8 cellular contexts compared by ENCODE assay signal in the genomic region with DNA sequence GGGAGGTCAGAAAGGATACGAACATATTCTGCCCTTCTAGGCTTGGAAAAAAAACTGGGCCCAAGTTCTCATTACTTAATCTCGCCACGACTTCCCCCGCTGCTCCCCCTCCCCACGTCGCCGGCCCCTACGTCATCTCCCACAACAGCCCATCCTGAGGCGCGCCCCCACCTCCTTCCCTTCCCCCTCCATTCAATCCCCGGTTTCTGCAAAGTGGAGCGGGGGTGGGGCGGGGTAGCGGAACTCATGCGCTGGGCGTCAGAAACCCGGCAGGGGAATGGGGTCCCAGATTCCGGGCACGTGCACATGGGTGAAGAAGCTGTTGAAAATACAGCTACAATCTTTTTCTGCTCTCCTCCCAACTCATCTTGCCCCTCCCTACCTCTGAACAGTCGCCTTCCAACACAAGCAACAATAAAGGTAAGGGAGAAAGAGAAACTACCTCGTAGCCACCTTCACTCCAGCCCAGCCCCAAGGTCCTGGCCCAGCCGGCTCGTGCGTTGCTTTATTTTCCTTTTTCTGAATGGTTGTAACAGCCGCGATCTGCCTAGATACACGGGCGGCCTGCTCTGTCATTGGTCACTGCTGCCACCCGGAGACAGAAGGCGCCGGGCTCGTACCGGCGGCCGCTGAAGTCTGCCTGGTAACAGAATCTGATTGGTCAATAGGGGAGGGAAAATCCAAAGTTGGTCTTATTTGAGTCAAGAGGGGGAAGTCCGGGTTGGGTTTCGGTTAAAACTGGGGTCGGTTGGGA. TPM values are rescaled to one million over a fixed set of nuclear protein-coding genes. Genes with fewer than 3 reads are reported as not detected.
DNase-seq lines count a peak whose midpoint lies in the region; ATAC-seq and TF ChIP-seq lines count a peak whose summit lies in the region.

A gene (minus strand): TSS at position 484 of the 754 bp plus-strand sequence. CDS start 932 bp downstream, outside the sequence.

- H3K4me1 Mint-ChIP-seq in WTC11: peaks cover 20% of the 10 kb centered on the region

- H3K27me3 Mint-ChIP-seq in WTC11 (ENCODE audit: low read depth): no peaks in the 10 kb centered on the region; the same call in 1 of the 2 replicates

- peaks cover 8% of the 10 kb centered on the region for H3K9me3 Mint-ChIP-seq in WTC11

- peak; percentile 94 for DNase-seq in AG04450 (ENCODE audit: low read depth, low spot score)
- peak; percentile 95 for DNase-seq in NCI-H226
- peak; percentile 94 for DNase-seq in WTC11 (ENCODE audit: low spot score)
- peak; percentile 98 to 99 for DNase-seq in cardiac fibroblast (ENCODE audit: low read depth in 2 of 2)
- peak; percentile 97 for DNase-seq in iPS-NIHi7 (ENCODE audit: extremely low spot score)
- DNase-seq in smooth muscle cell (lab: John Stamatoyannopoulos, UW; ENCODE audit: unreplicated experiment): peak; percentile 77

- CTCF ChIA-PET in AG04450 (lab: Charles Lee) (interaction anchor here (0.9 kb wide), 1 partner anchor 65 kb away, joined by 3 read pairs; a partner anchor contains a TSS), WTC11 (lab: Charles Lee) (no interaction called here)

- H3F3A ChIP-seq in smooth muscle cell (ENCODE audit: low read depth): peaks cover 2% of the 10 kb centered on the region

- POLR2A ChIA-PET in AG04450 (lab: Yijun Ruan, JAX): no interaction called here
- POLR2A ChIA-PET in WTC11 (lab: Charles Lee): interaction anchor here (1.6 kb wide), 1 partner anchor 52 kb away, joined by 3 read pairs; no protein-coding TSS in a partner anchor

- H3K9me3 ChIP-seq in AG04450 (ENCODE audit: control insufficient read depth, insufficient read depth, low read length) (peaks cover 10% of the 10 kb centered on the region), smooth muscle cell (replicated peaks; ENCODE audit: low read depth) (no peaks in the 10 kb centered on the region)

- no peak for TF ChIP-seq CTCF in AG04450 (IDR thresholded peaks at IDR 0.05; ENCODE audit: low read depth, low read length)
- TF ChIP-seq CTCF in WTC11 (IDR thresholded peaks at IDR 0.05): no peak
- TF ChIP-seq CTCF in cardiac fibroblast (IDR thresholded peaks at IDR 0.05; ENCODE audit: low read depth, low read length): no peak
- TF ChIP-seq CTCF in smooth muscle cell (IDR thresholded peaks at IDR 0.05; ENCODE audit: borderline replicate concordance, insufficient read depth, poor library complexity, severe bottlenecking): no peak

- ATAC-seq in GM18909 (IDR thresholded peaks at IDR 0.05; ENCODE audit: poor library complexity, unreplicated experiment) (peak; percentile 96), HG03175 (IDR thresholded peaks at IDR 0.05; ENCODE audit: unreplicated experiment) (peak; percentile 95), WTC11 (peak; percentile 93)

- no peaks in the 10 kb centered on the region for H3K79me2 ChIP-seq in smooth muscle cell (ENCODE audit: low read depth)

- peaks cover 13% of the 10 kb centered on the region for H3K4me1 ChIP-seq in smooth muscle cell (ENCODE audit: low read depth)

- H3K4me2 ChIP-seq in smooth muscle cell: peak within 1 kb of the TSS; percentile 89

- H3K36me3 ChIP-seq in smooth muscle cell (ENCODE audit: low read depth): no peaks in the 10 kb centered on the region

- H3K9ac ChIP-seq in smooth muscle cell (ENCODE audit: low read depth): peak within 1 kb of the TSS; percentile 96

- H3K27ac ChIP-seq in AG04450 (ENCODE audit: low read depth, low read length) (peak within 1 kb of the TSS; percentile 96), smooth muscle cell (ENCODE audit: low read depth) (peak within 1 kb of the TSS; percentile 97)

- peak within 1 kb of the TSS; percentile 94 for H2AFZ ChIP-seq in smooth muscle cell (ENCODE audit: low read depth)

- H3K4me3 ChIP-seq in AG04450 (ENCODE audit: low read depth, low read length): peak within 1 kb of the TSS; percentile 86
- peak within 1 kb of the TSS; percentile 70 to 78 for H3K4me3 ChIP-seq in cardiac fibroblast (replicated peaks in 1 of 2; ENCODE audit: low read depth in 2 of 2, low read length in 2 of 2)
- peak within 1 kb of the TSS; percentile 82 for H3K4me3 ChIP-seq in smooth muscle cell

- H3K36me3 Mint-ChIP-seq in WTC11: peaks cover 40% of the 10 kb centered on the region

- WGBS in smooth muscle cell (ENCODE audit: low lambda C conversion rate): under 1% methylated on average over 30 of the region's 38 CpGs

- H3K4me3 Mint-ChIP-seq in WTC11: peak within 1 kb of the TSS; percentile 83

- no peaks in the 10 kb centered on the region for H4K20me1 ChIP-seq in smooth muscle cell (ENCODE audit: low read depth)

- peak within 1 kb of the TSS; percentile 100 for H3K27ac Mint-ChIP-seq in WTC11

- H3K27me3 ChIP-seq in AG04450 (ENCODE audit: control insufficient read depth, insufficient read depth, low read length): no peaks in the 10 kb centered on the region
- no peaks in the 10 kb centered on the region for H3K27me3 ChIP-seq in smooth muscle cell (ENCODE audit: low read depth)

TF ChIP-seq in WTC11, 78 proteins besides CTCF, POLR2A, EP300 and RAD21 (continues in another document):
- TF ChIP-seq NR3C1 (CRISPR knock-in tag; conservative IDR thresholded peaks at IDR 0.05; ENCODE audit: low read depth): no peak
- no peak for TF ChIP-seq ZNF423 (CRISPR knock-in tag; IDR thresholded peaks at IDR 0.05)
- TF ChIP-seq, protein P1, sequence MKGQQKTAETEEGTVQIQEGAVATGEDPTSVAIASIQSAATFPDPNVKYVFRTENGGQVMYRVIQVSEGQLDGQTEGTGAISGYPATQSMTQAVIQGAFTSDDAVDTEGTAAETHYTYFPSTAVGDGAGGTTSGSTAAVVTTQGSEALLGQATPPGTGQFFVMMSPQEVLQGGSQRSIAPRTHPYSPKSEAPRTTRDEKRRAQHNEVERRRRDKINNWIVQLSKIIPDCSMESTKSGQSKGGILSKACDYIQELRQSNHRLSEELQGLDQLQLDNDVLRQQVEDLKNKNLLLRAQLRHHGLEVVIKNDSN (CRISPR knock-in tag; IDR thresholded peaks at IDR 0.05): peak; percentile 43; the same call in 1 of the 2 replicates
- TF ChIP-seq, protein P2, sequence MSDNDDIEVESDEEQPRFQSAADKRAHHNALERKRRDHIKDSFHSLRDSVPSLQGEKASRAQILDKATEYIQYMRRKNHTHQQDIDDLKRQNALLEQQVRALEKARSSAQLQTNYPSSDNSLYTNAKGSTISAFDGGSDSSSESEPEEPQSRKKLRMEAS (CRISPR knock-in tag; IDR thresholded peaks at IDR 0.05): peak; percentile 88
- 0 out of 2 replicates have a peak, but pooled peaks have one; percentile 3 for TF ChIP-seq HMGA2 (CRISPR knock-in tag; IDR thresholded peaks at IDR 0.05)
- TF ChIP-seq SP1 (CRISPR knock-in tag; conservative IDR thresholded peaks at IDR 0.05): peak; percentile 75
- TF ChIP-seq CBFB (CRISPR knock-in tag; IDR thresholded peaks at IDR 0.05; ENCODE audit: low read depth): peak; percentile 58; the same call in 1 of the 2 replicates
- TF ChIP-seq, protein P3, sequence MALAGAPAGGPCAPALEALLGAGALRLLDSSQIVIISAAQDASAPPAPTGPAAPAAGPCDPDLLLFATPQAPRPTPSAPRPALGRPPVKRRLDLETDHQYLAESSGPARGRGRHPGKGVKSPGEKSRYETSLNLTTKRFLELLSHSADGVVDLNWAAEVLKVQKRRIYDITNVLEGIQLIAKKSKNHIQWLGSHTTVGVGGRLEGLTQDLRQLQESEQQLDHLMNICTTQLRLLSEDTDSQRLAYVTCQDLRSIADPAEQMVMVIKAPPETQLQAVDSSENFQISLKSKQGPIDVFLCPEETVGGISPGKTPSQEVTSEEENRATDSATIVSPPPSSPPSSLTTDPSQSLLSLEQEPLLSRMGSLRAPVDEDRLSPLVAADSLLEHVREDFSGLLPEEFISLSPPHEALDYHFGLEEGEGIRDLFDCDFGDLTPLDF (CRISPR knock-in tag; IDR thresholded peaks at IDR 0.05): no peak
- no peak for TF ChIP-seq SMAD3 (CRISPR knock-in tag; IDR thresholded peaks at IDR 0.05; ENCODE audit: borderline replicate concordance)
- peak; percentile 66; the same call in 1 of the 2 replicates for TF ChIP-seq NFE2L1 (CRISPR knock-in tag; IDR thresholded peaks at IDR 0.05)
- peak; percentile 83 for TF ChIP-seq FOXK1 (CRISPR knock-in tag; IDR thresholded peaks at IDR 0.05)
- TF ChIP-seq NFYB (CRISPR knock-in tag; conservative IDR thresholded peaks at IDR 0.05; ENCODE audit: low read depth): peak; percentile 70
- 0 out of 2 replicates have a peak, but pooled peaks have one; percentile 41 for TF ChIP-seq MYBL2 (CRISPR knock-in tag; IDR thresholded peaks at IDR 0.05)
- TF ChIP-seq, protein P4, sequence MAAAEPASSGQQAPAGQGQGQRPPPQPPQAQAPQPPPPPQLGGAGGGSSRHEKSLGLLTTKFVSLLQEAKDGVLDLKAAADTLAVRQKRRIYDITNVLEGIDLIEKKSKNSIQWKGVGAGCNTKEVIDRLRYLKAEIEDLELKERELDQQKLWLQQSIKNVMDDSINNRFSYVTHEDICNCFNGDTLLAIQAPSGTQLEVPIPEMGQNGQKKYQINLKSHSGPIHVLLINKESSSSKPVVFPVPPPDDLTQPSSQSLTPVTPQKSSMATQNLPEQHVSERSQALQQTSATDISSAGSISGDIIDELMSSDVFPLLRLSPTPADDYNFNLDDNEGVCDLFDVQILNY (CRISPR knock-in tag; IDR thresholded peaks at IDR 0.05): no peak
- TF ChIP-seq RELA (CRISPR knock-in tag; IDR thresholded peaks at IDR 0.05; ENCODE audit: borderline replicate concordance): no peak
- TF ChIP-seq PRRX2 (CRISPR knock-in tag; IDR thresholded peaks at IDR 0.05): peak; percentile 65; the same call in 1 of the 2 replicates
- TF ChIP-seq ZBTB21 (CRISPR knock-in tag; IDR thresholded peaks at IDR 0.05; ENCODE audit: borderline replicate concordance): 0 out of 2 replicates have a peak, but pooled peaks have one; percentile 77

RNA-seq across cellular contexts. Expression of the gene that starts here (rescaled TPM):
- polyA plus RNA-seq in AG04450 (2011; rRNA removed) (40.9 and 42.7 TPM in 2 replicates), smooth muscle cell (12.4 and 16.3 TPM in 2 replicates)
- 62.9 and 103 TPM in 2 replicates for polyA minus RNA-seq in AG04450 (2011; rRNA and poly(A)+ RNA removed)
- total RNA-seq in WTC11 (2021) (59.2 to 69.2 TPM (median 67.7 TPM) in 3 replicates), smooth muscle cell (22.7 and 53.0 TPM in 2 replicates)

Comparison
In these comparisons a context has a peak if more than half of its experiments do, and no peak if none do; other contexts are left out.
1. Peak in every context shown above with its lines: DNase-seq, ATAC-seq, H3K4me3 ChIP-seq and H3K27ac ChIP-seq.